ENCODE assay signal across 8 cellular contexts in genomic region chr18:75478996-75479870, GRCh38. TPM values are rescaled to one million over a fixed set of nuclear protein-coding genes. Genes with fewer than 3 reads are reported as not detected.
DNase-seq lines count a peak whose midpoint lies in the region; ATAC-seq and TF ChIP-seq lines count a peak whose summit lies in the region.

No MANE protein-coding gene starts in this region.

- no peaks in the 10 kb centered on the region for H3K9me3 ChIP-seq in CD4-positive, alpha-beta memory T cell (ENCODE audit: control insufficient read depth in 1 of 2, low read length in 2 of 2)
- H3K9me3 ChIP-seq in OCI-LY1 (ENCODE audit: low read length) (peaks cover 11% of the 10 kb centered on the region; the same call in 1 of the 2 replicates), right lobe of liver (no peaks in the 10 kb centered on the region)

- 54% methylated on average over 8 of the region's 8 CpGs for WGBS in right lobe of liver (ENCODE audit: insufficient coverage, low coverage, low lambda C conversion rate, missing lambda C conversion rate)

- no peaks in the 10 kb centered on the region for H3K36me3 ChIP-seq in CD4-positive, alpha-beta memory T cell (ENCODE audit: insufficient read depth, low read length)
- no peaks in the 10 kb centered on the region for H3K36me3 ChIP-seq in OCI-LY1 (ENCODE audit: insufficient read depth, low read length)
- H3K36me3 ChIP-seq in right lobe of liver = no peaks in the 10 kb centered on the region

- intact Hi-C loops in CD4-positive, alpha-beta memory T cell (cut with micrococcal nuclease) = loop anchor here (1.0 to 2.0 kb wide), 5 partner anchors 232 to 856 kb away; no protein-coding TSS in a partner anchor
- intact Hi-C loops in right lobe of liver (cut with DNase I) = no loop called here

- no peaks in the 10 kb centered on the region for H3K9me2 ChIP-seq in OCI-LY1 (ENCODE audit: low read depth, low read length)

- peak; percentile 78 for ATAC-seq in GM19372 (IDR thresholded peaks at IDR 0.05; ENCODE audit: low read depth, unreplicated experiment)
- peak; percentile 86 to 96 (median 91) for ATAC-seq in right lobe of liver
- ATAC-seq in HG02571 (IDR thresholded peaks at IDR 0.05; ENCODE audit: unreplicated experiment) = no peak

- no peak overlapping the region for H3K27ac ChIP-seq in CD4-positive, alpha-beta memory T cell (ENCODE audit: low read depth, low read length)
- no peak overlapping the region for H3K27ac ChIP-seq in OCI-LY1 (ENCODE audit: low read depth, low read length, poor library complexity, severe bottlenecking)
- H3K27ac ChIP-seq in coronary artery = no peak overlapping the region
- H3K27ac ChIP-seq in right lobe of liver = no peak overlapping the region

- TF ChIP-seq CTCF in OCI-LY1 (IDR thresholded peaks at IDR 0.05; ENCODE audit: low read length) (peak; percentile 61), coronary artery (IDR thresholded peaks at IDR 0.05) (peak; percentile 43), right lobe of liver (IDR thresholded peaks at IDR 0.05) (peak; percentile 64 to 80 (median 68))

- CTCF ChIA-PET in CD4-positive, alpha-beta memory T cell (lab: Charles Lee; ENCODE audit: partially characterized antibody) = interaction anchor here (0.9 to 4.8 kb wide), 18 partner anchors 8 to 928 kb away, joined by 3 to 28 read pairs (median 3); no protein-coding TSS in a partner anchor

- peaks cover 14 to 16% of the 10 kb centered on the region in 2 donors for H3K27me3 Mint-ChIP-seq in CD4-positive, alpha-beta memory T cell

- no peaks in the 10 kb centered on the region for H3F3A ChIP-seq in OCI-LY1 (ENCODE audit: insufficient read depth, low read length)

- no peaks in the 10 kb centered on the region for H3K79me2 ChIP-seq in OCI-LY1 (ENCODE audit: insufficient read depth, low read length)

- H3K9ac ChIP-seq in OCI-LY1 (ENCODE audit: low read length) = no peak overlapping the region

- no peaks in the 10 kb centered on the region for H4K20me1 ChIP-seq in OCI-LY1 (ENCODE audit: insufficient read depth, low read length)

- H3K4me3 ChIP-seq in CD4-positive, alpha-beta memory T cell (ENCODE audit: low read length in 2 of 2) = no peak overlapping the region
- H3K4me3 ChIP-seq in OCI-LY1 (ENCODE audit: low read depth, low read length, poor library complexity, severe bottlenecking) = no peak overlapping the region
- no peak overlapping the region for H3K4me3 ChIP-seq in coronary artery
- H3K4me3 ChIP-seq in right lobe of liver = no peak overlapping the region

- H3K4me1 Mint-ChIP-seq in CD4-positive, alpha-beta memory T cell = peaks cover 0 to 5% (median 0%) of the 10 kb centered on the region in 4 donors

- no peaks in the 10 kb centered on the region for H3K27me3 ChIP-seq in CD4-positive, alpha-beta memory T cell (ENCODE audit: insufficient read depth, low read length)
- H3K27me3 ChIP-seq in OCI-LY1 (ENCODE audit: insufficient read depth, low read length) (no peaks in the 10 kb centered on the region), right lobe of liver (no peaks in the 10 kb centered on the region)

- H3K4me3 Mint-ChIP-seq in CD4-positive, alpha-beta memory T cell = no peak overlapping the region

- no peaks in the 10 kb centered on the region for H3K36me3 Mint-ChIP-seq in CD4-positive, alpha-beta memory T cell

- TF ChIP-seq POLR2A in right lobe of liver (IDR thresholded peaks at IDR 0.05) = no peak

- POLR2A ChIA-PET in CD4-positive, alpha-beta memory T cell (lab: Charles Lee; ENCODE audit: partially characterized antibody) = no interaction called here

- no peaks in the 10 kb centered on the region for H3K4me1 ChIP-seq in CD4-positive, alpha-beta memory T cell (ENCODE audit: insufficient read depth, low read length)
- no peaks in the 10 kb centered on the region for H3K4me1 ChIP-seq in OCI-LY1 (ENCODE audit: insufficient read depth, low read length, severe bottlenecking)
- no peaks in the 10 kb centered on the region for H3K4me1 ChIP-seq in right lobe of liver

- H2AFZ ChIP-seq in OCI-LY1 (ENCODE audit: low read length) = no peak overlapping the region

- H3K4me2 ChIP-seq in OCI-LY1 (ENCODE audit: low read length) = no peak overlapping the region

- DNase-seq in CD4-positive, alpha-beta memory T cell = peak in 4 of 5 donors; percentile 41 to 48 (median 43)
- DNase-seq in HuH-7 (ENCODE audit: low spot score) (peak; percentile 20), coronary artery (ENCODE audit: low spot score) (no peak), right lobe of liver (no peak), anterior cingulate cortex (lab: John Stamatoyannopoulos, UW) (no peak)

- peaks cover 0 to 4% (median 2%) of the 10 kb centered on the region in 8 donors for H3K9me3 Mint-ChIP-seq in CD4-positive, alpha-beta memory T cell

- no peak overlapping the region for H3K27ac Mint-ChIP-seq in CD4-positive, alpha-beta memory T cell

RNA-seq across cellular contexts. Expression of gene SMIM21, which starts 51.7 kb away (rescaled TPM):
- not detected for total RNA-seq in CD4-positive, alpha-beta memory T cell
- polyA plus RNA-seq in CD4-positive, alpha-beta memory T cell = not detected
- not detected for total RNA-seq in right lobe of liver

Comparison
In these comparisons a context has a peak if more than half of its experiments do, and no peak if none do; other contexts are left out.
1. DNase-seq: peak in CD4-positive, alpha-beta memory T cell (4 of 5) and HuH-7 (single experiment); none in coronary artery (single experiment), right lobe of liver (0 of 3) and anterior cingulate cortex (0 of 58).
2. Peak in every context shown above with its lines, with median percentiles within 50 percentile points of each other: CTCF ChIP-seq.